Comparison of ENCODE assay signal across 11 cellular contexts in the genomic region with DNA sequence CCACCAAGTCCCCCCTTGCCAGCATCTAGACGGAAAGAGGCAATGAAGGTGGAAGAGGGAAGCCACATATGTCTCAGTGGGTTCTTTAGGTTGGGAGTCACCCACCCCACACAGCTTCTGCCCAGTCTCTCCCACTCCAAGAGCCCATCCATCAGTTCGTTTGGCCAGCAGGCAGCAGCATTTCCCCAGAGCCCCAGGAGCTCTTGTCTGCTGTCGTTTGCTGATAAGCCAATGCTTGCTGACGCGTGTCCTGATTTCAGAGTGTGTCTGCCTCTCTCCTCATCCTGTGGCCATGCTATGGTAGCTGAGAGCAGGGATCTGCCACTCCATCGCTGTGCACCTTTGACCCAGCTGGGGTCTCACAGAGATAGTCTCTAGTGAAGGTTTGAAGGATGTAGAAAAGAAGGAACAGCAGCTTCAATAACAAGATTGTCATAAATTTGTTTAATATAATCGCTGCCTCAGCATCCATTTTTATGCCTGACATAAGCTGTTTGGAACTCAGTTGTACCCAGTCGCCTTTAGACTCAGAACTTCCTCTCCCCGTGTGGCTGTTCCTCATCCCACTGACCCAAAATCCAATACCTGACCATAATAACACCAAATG. TPM values are rescaled to one million over a fixed set of nuclear protein-coding genes. Genes with fewer than 3 reads are reported as not detected.
A peak's percentile ranks its signal among the peaks of the same experiment; 100 is the strongest.
DNase-seq lines count a peak whose midpoint lies in the region; ATAC-seq and TF ChIP-seq lines count a peak whose summit lies in the region.
"Had no signal": no experiment of that assay in that cellular context is flagged by ENCODE, and none has a peak within 500 bp of the region (broad histone marks: within the 10 kb centered on the region; RNA-seq: fewer than 3 reads in every experiment).

No MANE protein-coding gene starts in this region.

- CTCF ChIA-PET in activated CD4-positive, alpha-beta T cell treated with anti-CD3 and anti-CD28 coated beads for 36 hours (lab: Charles Lee) = interaction anchor here (0.6 to 2.4 kb wide), 9 partner anchors 11 to 1132 kb away, joined by 3 to 7 read pairs (median 3); no protein-coding TSS in a partner anchor
- CTCF ChIA-PET in HEK293T (lab: Yijun Ruan, JAX) = interaction anchor here (0.8 kb wide), 1 partner anchor 214 kb away, joined by 3 read pairs; no protein-coding TSS in a partner anchor

- peaks cover 94% of the 10 kb centered on the region for H3K4me1 Mint-ChIP-seq in activated CD4-positive, alpha-beta T cell treated with anti-CD3 and anti-CD28 coated beads for 36 hours
- H3K4me1 Mint-ChIP-seq in activated T-helper 2 cell treated with anti-CD3 and anti-CD28 coated beads, Interferon-gamma antibody, Interleukin-2, Interleukin-4, amounts not matched to agents 10 μg/mL and 5 μg/mL and 100 μg/mL, durations not matched to agents 14 hours and 24 hours and 36 hours (ENCODE audit: low read depth) = peaks cover 72% of the 10 kb centered on the region
- H3K4me1 Mint-ChIP-seq in naive thymus-derived CD8-positive, alpha-beta T cell = peaks cover 46 to 96% (median 94%) of the 10 kb centered on the region in 4 donors

- WGBS in smooth muscle cell (ENCODE audit: low lambda C conversion rate) = 52% methylated on average over 9 of the region's 9 CpGs

- POLR2A ChIA-PET in activated CD4-positive, alpha-beta T cell treated with anti-CD3 and anti-CD28 coated beads for 36 hours (lab: Charles Lee) = no interaction called here
- POLR2A ChIA-PET in naive thymus-derived CD8-positive, alpha-beta T cell (lab: Charles Lee) = interaction anchor here (1.0 to 2.3 kb wide), 9 partner anchors 14 to 94 kb away, joined by 3 to 13 read pairs (median 4); no protein-coding TSS in a partner anchor
- POLR2A ChIA-PET in HEK293T (lab: Yijun Ruan, JAX) = no interaction called here

- peak; percentile 55 for DNase-seq in activated CD4-positive, alpha-beta T cell treated with anti-CD3 and anti-CD28 coated beads for 36 hours
- no peak for DNase-seq in activated CD4-positive, alpha-beta T cell treated with anti-CD3 and anti-CD28 coated beads, Interleukin-2, amount 50 U/mL, for 4 hours
- DNase-seq in activated T-helper 2 cell treated with anti-CD3 and anti-CD28 coated beads, Interferon-gamma antibody, Interleukin-2, Interleukin-4, amounts not matched to agents 10 μg/mL and 5 μg/mL and 100 μg/mL, durations not matched to agents 14 hours and 24 hours and 36 hours (ENCODE audit: low spot score) = no peak
- DNase-seq in naive thymus-derived CD8-positive, alpha-beta T cell = peak in 1 of 10 donors; percentile 16
- DNase-seq in GM10266 (ENCODE audit: extremely low spot score) (no peak), smooth muscle cell (lab: John Stamatoyannopoulos, UW; ENCODE audit: unreplicated experiment) (no peak), HEK293T (ENCODE audit: extremely low spot score) (no peak)
- DNase-seq: kidney had no signal

- H3K9me3 ChIP-seq in smooth muscle cell (replicated peaks; ENCODE audit: low read depth) = no peaks in the 10 kb centered on the region

- intact Hi-C loops in activated CD4-positive, alpha-beta T cell treated with anti-CD3 and anti-CD28 coated beads for 36 hours (cut with DNase I, micrococcal nuclease) = loop anchor here in 1 of 2 experiments (5.0 kb wide), 2 partner anchors 52 to 93 kb away; no protein-coding TSS in a partner anchor
- intact Hi-C loops in activated T-helper 2 cell treated with anti-CD3 and anti-CD28 coated beads, Interferon-gamma antibody, Interleukin-2, Interleukin-4, amounts not matched to agents 10 μg/mL and 5 μg/mL and 100 μg/mL, durations not matched to agents 14 hours and 24 hours and 36 hours (cut with micrococcal nuclease) = loop anchor here (5.0 kb wide), 1 partner anchor 52 kb away; no protein-coding TSS in a partner anchor

- no peak overlapping the region for H3K27ac ChIP-seq in smooth muscle cell (ENCODE audit: low read depth)
- H3K27ac ChIP-seq: epithelial cell of prostate, RWPE1 had no signal

- H3K27me3 ChIP-seq in smooth muscle cell (ENCODE audit: low read depth) = peaks cover 7% of the 10 kb centered on the region

- no peaks in the 10 kb centered on the region for H3F3A ChIP-seq in smooth muscle cell (ENCODE audit: low read depth)

- no peak overlapping the region for H2AFZ ChIP-seq in smooth muscle cell (ENCODE audit: low read depth)

- H3K9me3 Mint-ChIP-seq in activated CD4-positive, alpha-beta T cell treated with anti-CD3 and anti-CD28 coated beads for 36 hours (ENCODE audit: low read depth) = no peaks in the 10 kb centered on the region
- H3K9me3 Mint-ChIP-seq in activated T-helper 2 cell treated with anti-CD3 and anti-CD28 coated beads, Interferon-gamma antibody, Interleukin-2, Interleukin-4, amounts not matched to agents 10 μg/mL and 5 μg/mL and 100 μg/mL, durations not matched to agents 14 hours and 24 hours and 36 hours = peaks cover 8% of the 10 kb centered on the region
- H3K9me3 Mint-ChIP-seq in naive thymus-derived CD8-positive, alpha-beta T cell = peaks cover 0 to 6% (median 0%) of the 10 kb centered on the region in 9 donors

- peaks cover 6% of the 10 kb centered on the region for H3K36me3 Mint-ChIP-seq in activated CD4-positive, alpha-beta T cell treated with anti-CD3 and anti-CD28 coated beads for 36 hours (ENCODE audit: low read depth)
- peaks cover 17% of the 10 kb centered on the region for H3K36me3 Mint-ChIP-seq in activated T-helper 2 cell treated with anti-CD3 and anti-CD28 coated beads, Interferon-gamma antibody, Interleukin-2, Interleukin-4, amounts not matched to agents 10 μg/mL and 5 μg/mL and 100 μg/mL, durations not matched to agents 14 hours and 24 hours and 36 hours (ENCODE audit: low read depth)
- no peaks in the 10 kb centered on the region for H3K36me3 Mint-ChIP-seq in naive thymus-derived CD8-positive, alpha-beta T cell

- TF ChIP-seq CTCF in GM10266 (IDR thresholded peaks at IDR 0.05; ENCODE audit: control insufficient read depth, insufficient read depth, low read depth, missing control alignments) (no peak), smooth muscle cell (IDR thresholded peaks at IDR 0.05; ENCODE audit: borderline replicate concordance, insufficient read depth, poor library complexity, severe bottlenecking) (no peak)

- no peaks in the 10 kb centered on the region for H3K27me3 Mint-ChIP-seq in activated CD4-positive, alpha-beta T cell treated with anti-CD3 and anti-CD28 coated beads for 36 hours
- H3K27me3 Mint-ChIP-seq in activated T-helper 2 cell treated with anti-CD3 and anti-CD28 coated beads, Interferon-gamma antibody, Interleukin-2, Interleukin-4, amounts not matched to agents 10 μg/mL and 5 μg/mL and 100 μg/mL, durations not matched to agents 14 hours and 24 hours and 36 hours (ENCODE audit: low read depth) = no peaks in the 10 kb centered on the region
- no peaks in the 10 kb centered on the region for H3K27me3 Mint-ChIP-seq in naive thymus-derived CD8-positive, alpha-beta T cell

- peak overlapping the region; percentile 97 for H3K27ac Mint-ChIP-seq in activated CD4-positive, alpha-beta T cell treated with anti-CD3 and anti-CD28 coated beads for 36 hours
- H3K27ac Mint-ChIP-seq in activated T-helper 2 cell treated with anti-CD3 and anti-CD28 coated beads, Interferon-gamma antibody, Interleukin-2, Interleukin-4, amounts not matched to agents 10 μg/mL and 5 μg/mL and 100 μg/mL, durations not matched to agents 14 hours and 24 hours and 36 hours = peak overlapping the region; percentile 89
- peak overlapping the region; percentile 92 to 99 (median 96) for H3K27ac Mint-ChIP-seq in naive thymus-derived CD8-positive, alpha-beta T cell

- H3K36me3 ChIP-seq in smooth muscle cell (ENCODE audit: low read depth) = no peaks in the 10 kb centered on the region

- no peak overlapping the region for H3K9ac ChIP-seq in smooth muscle cell (ENCODE audit: low read depth)

- H4K20me1 ChIP-seq in smooth muscle cell (ENCODE audit: low read depth) = no peaks in the 10 kb centered on the region

- no peaks in the 10 kb centered on the region for H3K4me1 ChIP-seq in smooth muscle cell (ENCODE audit: low read depth)

- H3K79me2 ChIP-seq in smooth muscle cell (ENCODE audit: low read depth) = no peaks in the 10 kb centered on the region

- no peak overlapping the region for H3K4me2 ChIP-seq in smooth muscle cell

- ATAC-seq in activated CD4-positive, alpha-beta T cell treated with anti-CD3 and anti-CD28 coated beads for 36 hours = no peak
- ATAC-seq in HG03175 (IDR thresholded peaks at IDR 0.05; ENCODE audit: unreplicated experiment) = peak; percentile 9
- ATAC-seq in naive thymus-derived CD8-positive, alpha-beta T cell = no peak

- peak overlapping the region; percentile 23 for H3K4me3 Mint-ChIP-seq in activated CD4-positive, alpha-beta T cell treated with anti-CD3 and anti-CD28 coated beads for 36 hours
- no peak overlapping the region for H3K4me3 Mint-ChIP-seq in activated T-helper 2 cell treated with anti-CD3 and anti-CD28 coated beads, Interferon-gamma antibody, Interleukin-2, Interleukin-4, amounts not matched to agents 10 μg/mL and 5 μg/mL and 100 μg/mL, durations not matched to agents 14 hours and 24 hours and 36 hours (ENCODE audit: low read depth)
- H3K4me3 Mint-ChIP-seq in naive thymus-derived CD8-positive, alpha-beta T cell = peak overlapping the region in 9 of 10 donors; percentile 42 to 83 (median 65)

- H3K4me3 ChIP-seq in smooth muscle cell = no peak overlapping the region

TF ChIP-seq in HEK293T, 16 proteins besides CTCF, POLR2A, EP300 and RAD21 (continues in another document):
- TF ChIP-seq ARNT (IDR thresholded peaks at IDR 0.05) = no peak
- TF ChIP-seq NFRKB (IDR thresholded peaks at IDR 0.05) = no peak
- TF ChIP-seq, protein P1, sequence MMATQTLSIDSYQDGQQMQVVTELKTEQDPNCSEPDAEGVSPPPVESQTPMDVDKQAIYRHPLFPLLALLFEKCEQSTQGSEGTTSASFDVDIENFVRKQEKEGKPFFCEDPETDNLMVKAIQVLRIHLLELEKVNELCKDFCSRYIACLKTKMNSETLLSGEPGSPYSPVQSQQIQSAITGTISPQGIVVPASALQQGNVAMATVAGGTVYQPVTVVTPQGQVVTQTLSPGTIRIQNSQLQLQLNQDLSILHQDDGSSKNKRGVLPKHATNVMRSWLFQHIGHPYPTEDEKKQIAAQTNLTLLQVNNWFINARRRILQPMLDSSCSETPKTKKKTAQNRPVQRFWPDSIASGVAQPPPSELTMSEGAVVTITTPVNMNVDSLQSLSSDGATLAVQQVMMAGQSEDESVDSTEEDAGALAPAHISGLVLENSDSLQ (IDR thresholded peaks at IDR 0.05) = no peak
- TF ChIP-seq SUZ12 (IDR thresholded peaks at IDR 0.05) = no peak
- TF ChIP-seq ZNF384 (IDR thresholded peaks at IDR 0.05) = no peak
- no peak for TF ChIP-seq L3MBTL2 (conservative IDR thresholded peaks at IDR 0.05)
- no peak for TF ChIP-seq FOXM1 (IDR thresholded peaks at IDR 0.05; ENCODE audit: borderline replicate concordance)
- TF ChIP-seq TARDBP (IDR thresholded peaks at IDR 0.05) = no peak

RNA-seq across cellular contexts. Expression of a gene that starts 39.4 kb away (rescaled TPM):
- total RNA-seq in activated CD4-positive, alpha-beta T cell treated with anti-CD3 and anti-CD28 coated beads for 36 hours = under 1 TPM; 0.30 to 0.32 TPM
- 0.11 and 0.25 TPM in 2 replicates for total RNA-seq in activated T-helper 2 cell treated with anti-CD3 and anti-CD28 coated beads, Interferon-gamma antibody, Interleukin-2, Interleukin-4, amounts not matched to agents 10 μg/mL and 5 μg/mL and 100 μg/mL, durations not matched to agents 14 hours and 24 hours and 36 hours
- under 1 TPM; 0.74 to 0.75 TPM for total RNA-seq in naive thymus-derived CD8-positive, alpha-beta T cell
- under 1 TPM in 2 of 3 donors, not detected in 1; 0.26 to 0.60 TPM for polyA plus RNA-seq in naive thymus-derived CD8-positive, alpha-beta T cell
- 0.58 and 1.4 TPM in 2 replicates for total RNA-seq in smooth muscle cell
- 1.2 and 1.5 TPM in 2 replicates for polyA plus RNA-seq in smooth muscle cell
